9 cellular contexts compared by ENCODE assay signal in the genomic region with DNA sequence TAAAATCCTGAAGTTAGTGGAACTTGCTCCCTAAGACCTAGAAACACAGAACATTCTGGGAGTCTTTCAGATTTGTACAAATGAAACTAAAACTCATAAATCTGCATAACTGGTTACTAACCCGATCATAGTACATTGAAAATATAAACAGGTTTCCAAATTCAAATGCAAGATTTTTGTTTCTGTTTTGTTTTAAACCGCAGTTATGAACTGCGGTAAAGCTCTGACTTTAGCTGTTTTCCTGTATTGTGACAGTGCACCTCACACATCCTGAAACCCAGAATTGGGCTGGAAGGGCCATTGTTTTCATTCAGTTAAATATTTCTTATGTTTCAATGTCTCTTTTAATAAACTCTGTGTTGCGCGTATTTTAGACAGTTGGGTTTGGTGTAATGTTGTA.
A peak's percentile ranks its signal among the peaks of the same experiment; 100 is the strongest.
DNase-seq lines count a peak whose midpoint lies in the region; ATAC-seq and TF ChIP-seq lines count a peak whose summit lies in the region.
"Had no signal": no experiment of that assay in that cellular context is flagged by ENCODE, and none has a peak within 500 bp of the region (broad histone marks: within the 10 kb centered on the region; RNA-seq: fewer than 3 reads in every experiment).

No MANE protein-coding gene starts in this region.

- H3K36me3 Mint-ChIP-seq in CD8-positive, alpha-beta T cell, result no peaks in the 10 kb centered on the region
- H3K36me3 Mint-ChIP-seq in activated CD8-positive, alpha-beta T cell treated with anti-CD3 and anti-CD28 coated beads, Interleukin-2, amount 10 ng/mL, durations not matched to agents 7 days and 5 days (ENCODE audit: low read depth), result peaks cover 2% of the 10 kb centered on the region

- no peaks in the 10 kb centered on the region for H3K9me3 Mint-ChIP-seq in CD8-positive, alpha-beta T cell
- no peaks in the 10 kb centered on the region for H3K9me3 Mint-ChIP-seq in activated CD8-positive, alpha-beta T cell treated with anti-CD3 and anti-CD28 coated beads, Interleukin-2, amount 10 ng/mL, durations not matched to agents 7 days and 5 days (ENCODE audit: insufficient read depth)

- CTCF ChIA-PET in CD8-positive, alpha-beta T cell (lab: Charles Lee), result interaction anchor here (0.8 kb wide), 1 partner anchor 9 kb away, joined by 3 read pairs; no protein-coding TSS in a partner anchor
- CTCF ChIA-PET in activated CD8-positive, alpha-beta T cell treated with anti-CD3 and anti-CD28 coated beads, Interleukin-2, amount 10 ng/mL, durations not matched to agents 7 days and 5 days (lab: Charles Lee), result no interaction called here
- CTCF ChIA-PET in RWPE1 (lab: Yijun Ruan, JAX), result no interaction called here

- peaks cover 16% of the 10 kb centered on the region for H3K4me1 ChIP-seq in CD8-positive, alpha-beta T cell (ENCODE audit: insufficient read depth, low read length)
- no peaks in the 10 kb centered on the region for H3K4me1 ChIP-seq in esophagus muscularis mucosa

- H3K4me3 Mint-ChIP-seq in CD8-positive, alpha-beta T cell, result peak overlapping the region; percentile 68
- peak overlapping the region; percentile 27 for H3K4me3 Mint-ChIP-seq in activated CD8-positive, alpha-beta T cell treated with anti-CD3 and anti-CD28 coated beads, Interleukin-2, amount 10 ng/mL, durations not matched to agents 7 days and 5 days

- peaks cover 34% of the 10 kb centered on the region for H3K4me1 Mint-ChIP-seq in CD8-positive, alpha-beta T cell (ENCODE audit: low read depth)
- peaks cover 38% of the 10 kb centered on the region for H3K4me1 Mint-ChIP-seq in activated CD8-positive, alpha-beta T cell treated with anti-CD3 and anti-CD28 coated beads, Interleukin-2, amount 10 ng/mL, durations not matched to agents 7 days and 5 days (ENCODE audit: low read depth)

- TF ChIP-seq CTCF in CD8-positive, alpha-beta T cell (IDR thresholded peaks at IDR 0.05), result no peak
- TF ChIP-seq CTCF in RWPE1 (conservative IDR thresholded peaks at IDR 0.05; ENCODE audit: low read depth) (no peak), esophagus muscularis mucosa (IDR thresholded peaks at IDR 0.05) (no peak)

- WGBS in esophagus muscularis mucosa, result 69% methylated on average over 5 of the region's 5 CpGs

- DNase-seq in CD8-positive, alpha-beta T cell, result no peak
- peak; percentile 34 for DNase-seq in activated CD8-positive, alpha-beta T cell treated with anti-CD3 and anti-CD28 coated beads, Interleukin-2, amount 10 ng/mL, durations not matched to agents 7 days and 5 days
- no peak for DNase-seq in RWPE1 (ENCODE audit: low spot score)
- no peak for DNase-seq in esophagus muscularis mucosa (ENCODE audit: extremely low spot score)
- DNase-seq in LoVo (ENCODE audit: low spot score), result no peak
- DNase-seq: islet precursor cell had no signal

- intact Hi-C loops in CD8-positive, alpha-beta T cell (cut with DNase I, micrococcal nuclease), result loop anchor here (2.0 to 10.0 kb wide), 5 partner anchors 28 to 125 kb away; no protein-coding TSS in a partner anchor
- intact Hi-C loops in esophagus muscularis mucosa (cut with DNase I), result no loop called here

- peak; percentile 84 for ATAC-seq in CD8-positive, alpha-beta T cell
- ATAC-seq in GM19328 (IDR thresholded peaks at IDR 0.05; ENCODE audit: unreplicated experiment) (peak; percentile 64), HG03139 (IDR thresholded peaks at IDR 0.05; ENCODE audit: unreplicated experiment) (peak; percentile 61), HG03520 (IDR thresholded peaks at IDR 0.05; ENCODE audit: unreplicated experiment) (no peak)
- peak; percentile 76 for ATAC-seq in activated CD8-positive, alpha-beta T cell treated with anti-CD3 and anti-CD28 coated beads, Interleukin-2, amount 10 ng/mL, durations not matched to agents 7 days and 5 days

- POLR2A ChIA-PET in CD8-positive, alpha-beta T cell (lab: Charles Lee), result no interaction called here
- POLR2A ChIA-PET in activated CD8-positive, alpha-beta T cell treated with anti-CD3 and anti-CD28 coated beads, Interleukin-2, amount 10 ng/mL, durations not matched to agents 7 days and 5 days (lab: Charles Lee), result no interaction called here
- POLR2A ChIA-PET in RWPE1 (lab: Yijun Ruan, JAX; ENCODE audit: low non-redundant PET), result no interaction called here

- no peak for TF ChIP-seq POLR2A in esophagus muscularis mucosa (IDR thresholded peaks at IDR 0.05; ENCODE audit: low read depth)

- TF ChIP-seq EP300 in esophagus muscularis mucosa (IDR thresholded peaks at IDR 0.05), result no peak

- H3K4me3 ChIP-seq in CD8-positive, alpha-beta T cell (ENCODE audit: low read depth, low read length), result peak overlapping the region; percentile 5
- no peak overlapping the region for H3K4me3 ChIP-seq in esophagus muscularis mucosa

- H3K36me3 ChIP-seq in CD8-positive, alpha-beta T cell (ENCODE audit: insufficient read depth, low read length), result no peaks in the 10 kb centered on the region
- H3K36me3 ChIP-seq in esophagus muscularis mucosa, result no peaks in the 10 kb centered on the region

- no peaks in the 10 kb centered on the region for H3K27me3 ChIP-seq in CD8-positive, alpha-beta T cell (ENCODE audit: insufficient read depth, low read length)
- H3K27me3 ChIP-seq in esophagus muscularis mucosa, result peaks cover 0 to 6% (median 0%) of the 10 kb centered on the region in 4 donors

- H3K27ac Mint-ChIP-seq in CD8-positive, alpha-beta T cell, result peak overlapping the region; percentile 85
- peak overlapping the region; percentile 60 for H3K27ac Mint-ChIP-seq in activated CD8-positive, alpha-beta T cell treated with anti-CD3 and anti-CD28 coated beads, Interleukin-2, amount 10 ng/mL, durations not matched to agents 7 days and 5 days

- H3K9me3 ChIP-seq in CD8-positive, alpha-beta T cell (ENCODE audit: low read length), result no peaks in the 10 kb centered on the region
- no peaks in the 10 kb centered on the region for H3K9me3 ChIP-seq in esophagus muscularis mucosa

- H3K27ac ChIP-seq in CD8-positive, alpha-beta T cell (ENCODE audit: low read depth, low read length), result no peak overlapping the region
- H3K27ac ChIP-seq in RWPE1 (no peak overlapping the region), esophagus muscularis mucosa (replicated peaks in 1 of 4) (no peak overlapping the region)

- peaks cover 2% of the 10 kb centered on the region for H3K27me3 Mint-ChIP-seq in CD8-positive, alpha-beta T cell (ENCODE audit: low read depth)
- H3K27me3 Mint-ChIP-seq in activated CD8-positive, alpha-beta T cell treated with anti-CD3 and anti-CD28 coated beads, Interleukin-2, amount 10 ng/mL, durations not matched to agents 7 days and 5 days (ENCODE audit: low read depth), result no peaks in the 10 kb centered on the region
